In the genomic region with DNA sequence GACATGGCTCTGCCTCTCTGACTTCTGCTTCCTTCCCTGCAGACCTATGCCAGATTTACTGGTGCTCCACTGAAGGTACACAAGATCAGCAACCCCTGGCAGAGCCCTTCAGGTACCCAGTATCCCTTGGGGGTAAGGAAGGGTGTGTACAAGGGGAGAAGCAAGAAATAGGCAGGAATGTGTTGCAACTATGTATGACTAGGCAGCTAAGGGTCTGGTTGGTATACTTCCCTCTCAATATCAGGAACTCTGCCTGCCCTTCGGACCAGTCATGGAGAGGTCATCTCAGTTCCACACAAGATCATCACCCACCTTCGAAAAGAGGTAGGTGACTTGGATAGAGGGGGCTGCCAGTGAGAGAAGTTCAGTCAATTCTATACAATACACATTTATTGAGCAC, we compare ENCODE assay signal across 12 cellular contexts. TPM values are rescaled to one million over a fixed set of nuclear protein-coding genes. Genes with fewer than 3 reads are reported as not detected.
DNase-seq lines count a peak whose midpoint lies in the region; ATAC-seq, FAIRE-seq and TF ChIP-seq lines count a peak whose summit lies in the region.
"Had no signal": no experiment of that assay in that cellular context is flagged by ENCODE, and none has a peak within 500 bp of the region (broad histone marks: within the 10 kb centered on the region; RNA-seq: fewer than 3 reads in every experiment).

No MANE protein-coding gene starts in this region.

- TF ChIP-seq POLR2A in GM12891 (IDR thresholded peaks at IDR 0.05; ENCODE audit: low read depth, low read length): no peak

- no peaks in the 10 kb centered on the region for H3K9me3 Mint-ChIP-seq in CD4-positive, CD25-positive, alpha-beta regulatory T cell
- H3K9me3 Mint-ChIP-seq in activated B cell treated with CpG ODN at 0.5 μM for 24 hours (no peaks in the 10 kb centered on the region), mesothelial cell of epicardium (no peaks in the 10 kb centered on the region)

- H3K9me3 ChIP-seq in CD4-positive, CD25-positive, alpha-beta regulatory T cell (ENCODE audit: control insufficient read depth in 2 of 2, low read length in 2 of 2): no peaks in the 10 kb centered on the region
- H3K9me3 ChIP-seq: heart right ventricle, mucosa of descending colon had no signal

- TF ChIP-seq CTCF in HL-60 (IDR thresholded peaks at IDR 0.05; ENCODE audit: insufficient read depth, low read length): no peak
- TF ChIP-seq CTCF in activated B cell treated with CpG ODN at 0.5 μM for 24 hours (IDR thresholded peaks at IDR 0.05): no peak
- no peak for TF ChIP-seq CTCF in mesothelial cell of epicardium (IDR thresholded peaks at IDR 0.05; ENCODE audit: unreplicated experiment)

- intact Hi-C loops in activated B cell treated with CpG ODN at 0.5 μM for 24 hours (cut with micrococcal nuclease): no loop called here

- no peak overlapping the region for H3K27ac ChIP-seq in CD4-positive, CD25-positive, alpha-beta regulatory T cell (ENCODE audit: insufficient read depth, low read length, poor library complexity, severe bottlenecking)
- peak overlapping the region; percentile 99 for H3K27ac ChIP-seq in HL-60 (replicated peaks)

- H3K4me1 Mint-ChIP-seq in CD4-positive, CD25-positive, alpha-beta regulatory T cell: peaks cover 10 to 34% (median 26%) of the 10 kb centered on the region in 4 donors
- peaks cover 20% of the 10 kb centered on the region for H3K4me1 Mint-ChIP-seq in activated B cell treated with CpG ODN at 0.5 μM for 24 hours
- peaks cover 24% of the 10 kb centered on the region for H3K4me1 Mint-ChIP-seq in mesothelial cell of epicardium

- CTCF ChIA-PET in activated B cell treated with CpG ODN at 0.5 μM for 24 hours (lab: Charles Lee): interaction anchor here (7.6 kb wide), 1 partner anchor 15 kb away, joined by 110 read pairs; no protein-coding TSS in a partner anchor

- POLR2A ChIA-PET in activated B cell treated with CpG ODN at 0.5 μM for 24 hours (lab: Charles Lee): no interaction called here

- FAIRE-seq in GM12891 (lab: Jason Lieb, UNC): no peak

- no peak for DNase-seq in CD4-positive, CD25-positive, alpha-beta regulatory T cell
- DNase-seq in HL-60 (ENCODE audit: low read depth in 1 of 2, low spot score in 1 of 2) (peak; percentile 68 to 73), activated B cell treated with CpG ODN at 0.5 μM for 24 hours (no peak), mesothelial cell of epicardium (ENCODE audit: low spot score in 2 of 2, unreplicated experiment in 2 of 2) (no peak), GM12891 (ENCODE audit: insufficient read length, low spot score) (no peak), DMS79 treated with DMSO at 0.1 percent for 48 hours (lab: John Stamatoyannopoulos, UW) (no peak), NCI-H1694 (lab: John Stamatoyannopoulos, UW) (no peak), DMS53 treated with DMSO at 0.1 percent for 48 hours (lab: John Stamatoyannopoulos, UW; ENCODE audit: unreplicated experiment) (no peak)
- DNase-seq: dermis blood vessel endothelial cell, heart right ventricle, NCI-H2107 had no signal

- H3K27ac Mint-ChIP-seq in CD4-positive, CD25-positive, alpha-beta regulatory T cell: peak overlapping the region in 1 of 3 donors; percentile 37
- H3K27ac Mint-ChIP-seq in activated B cell treated with CpG ODN at 0.5 μM for 24 hours: peak overlapping the region; percentile 18
- H3K27ac Mint-ChIP-seq in mesothelial cell of epicardium: no peak overlapping the region

- H3K4me3 ChIP-seq in CD4-positive, CD25-positive, alpha-beta regulatory T cell (ENCODE audit: low read depth, low read length): no peak overlapping the region
- no peak overlapping the region; the same call in 1 of the 2 replicates for H3K4me3 ChIP-seq in HL-60 (replicated peaks; ENCODE audit: insufficient read depth, low read length)
- H3K4me3 ChIP-seq: mucosa of descending colon had no signal

- no peak for ATAC-seq in CD4-positive, CD25-positive, alpha-beta regulatory T cell (ENCODE audit: low read depth in 2 of 2)
- ATAC-seq in activated B cell treated with CpG ODN at 0.5 μM for 24 hours (ENCODE audit: low read depth): no peak
- ATAC-seq: heart right ventricle, mucosa of descending colon had no signal

- H3K36me3 Mint-ChIP-seq in CD4-positive, CD25-positive, alpha-beta regulatory T cell: peaks cover 5% of the 10 kb centered on the region
- peaks cover 17% of the 10 kb centered on the region for H3K36me3 Mint-ChIP-seq in activated B cell treated with CpG ODN at 0.5 μM for 24 hours (ENCODE audit: low read depth)
- peaks cover 4% of the 10 kb centered on the region for H3K36me3 Mint-ChIP-seq in mesothelial cell of epicardium

- no peaks in the 10 kb centered on the region for H3K27me3 Mint-ChIP-seq in CD4-positive, CD25-positive, alpha-beta regulatory T cell
- H3K27me3 Mint-ChIP-seq in activated B cell treated with CpG ODN at 0.5 μM for 24 hours (no peaks in the 10 kb centered on the region), mesothelial cell of epicardium (ENCODE audit: low read depth) (no peaks in the 10 kb centered on the region)

- H3K4me3 Mint-ChIP-seq in CD4-positive, CD25-positive, alpha-beta regulatory T cell: peak overlapping the region in 3 of 4 donors; percentile 41 to 95 (median 53)
- peak overlapping the region; percentile 44 for H3K4me3 Mint-ChIP-seq in activated B cell treated with CpG ODN at 0.5 μM for 24 hours
- H3K4me3 Mint-ChIP-seq in mesothelial cell of epicardium: peak overlapping the region; percentile 34

- no peaks in the 10 kb centered on the region for H3K27me3 ChIP-seq in CD4-positive, CD25-positive, alpha-beta regulatory T cell (ENCODE audit: control insufficient read depth, insufficient read depth, low read length)
- no peaks in the 10 kb centered on the region for H3K27me3 ChIP-seq in HL-60 (ENCODE audit: insufficient read depth, poor library complexity, severe bottlenecking)
- H3K27me3 ChIP-seq: heart right ventricle had no signal

- peaks cover 4% of the 10 kb centered on the region for H3K36me3 ChIP-seq in CD4-positive, CD25-positive, alpha-beta regulatory T cell (ENCODE audit: control insufficient read depth, insufficient read depth, low read length)

- H3K4me1 ChIP-seq in CD4-positive, CD25-positive, alpha-beta regulatory T cell (ENCODE audit: control insufficient read depth, insufficient read depth, low read length, poor library complexity, severe bottlenecking): peaks cover 27% of the 10 kb centered on the region

TF ChIP-seq in GM12891, 5 proteins besides CTCF, POLR2A, EP300 and RAD21:
- no peak for TF ChIP-seq PAX5 (IDR thresholded peaks at IDR 0.05; ENCODE audit: insufficient read depth, low read length, severe bottlenecking)
- TF ChIP-seq SPI1 (IDR thresholded peaks at IDR 0.05; ENCODE audit: low read depth, low read length): no peak
- no peak for TF ChIP-seq POLR2AphosphoS5 (IDR thresholded peaks at IDR 0.05; ENCODE audit: low read depth, low read length)
- TF ChIP-seq POU2F2 (IDR thresholded peaks at IDR 0.05; ENCODE audit: low read depth, low read length): no peak
- TF ChIP-seq TAF1 (IDR thresholded peaks at IDR 0.05; ENCODE audit: low read depth, low read length): no peak

RNA-seq across cellular contexts. Expression of a gene that starts 1.8 kb away (rescaled TPM):
- 18.4 TPM for total RNA-seq in CD4-positive, CD25-positive, alpha-beta regulatory T cell
- polyA plus RNA-seq in CD4-positive, CD25-positive, alpha-beta regulatory T cell: 10 to 100 TPM; 44.3 to 52.2 (median 49.0) TPM
- 36.7 and 38.2 TPM in 2 replicates for total RNA-seq in activated B cell treated with CpG ODN at 0.5 μM for 24 hours
- 33.9 to 35.7 TPM (median 33.9 TPM) in 3 replicates for total RNA-seq in mesothelial cell of epicardium
- 43.0 TPM for polyA plus RNA-seq in GM12891 (2012; ENCODE audit: low read depth, missing spikeins)

RNA-seq across cellular contexts. Expression of a gene that starts 2.6 kb away (rescaled TPM):
- total RNA-seq in CD4-positive, CD25-positive, alpha-beta regulatory T cell: 18.4 TPM
- polyA plus RNA-seq in CD4-positive, CD25-positive, alpha-beta regulatory T cell: 1 to 10 TPM; 2.7 to 4.1 (median 3.7) TPM
- total RNA-seq in activated B cell treated with CpG ODN at 0.5 μM for 24 hours: 9.7 and 15.3 TPM in 2 replicates
- total RNA-seq in mesothelial cell of epicardium: 53.1 to 57.9 TPM (median 54.0 TPM) in 3 replicates
- 2.8 TPM for polyA plus RNA-seq in GM12891 (2012; ENCODE audit: low read depth, missing spikeins)

RNA-seq across cellular contexts. Expression of a gene that starts 36.7 kb away (rescaled TPM):
- total RNA-seq in CD4-positive, CD25-positive, alpha-beta regulatory T cell: 6.1 TPM
- 1 to 10 TPM in 2 of 4 donors, under 1 TPM in 2; 0.44 to 1.6 (median 0.78) TPM for polyA plus RNA-seq in CD4-positive, CD25-positive, alpha-beta regulatory T cell
- 1.2 and 1.9 TPM in 2 replicates for total RNA-seq in activated B cell treated with CpG ODN at 0.5 μM for 24 hours
- total RNA-seq in mesothelial cell of epicardium: 5.7 to 6.6 TPM (median 6.3 TPM) in 3 replicates
- 0.50 TPM for polyA plus RNA-seq in GM12891 (2012; ENCODE audit: low read depth, missing spikeins)

RNA-seq across cellular contexts. Expression of a gene that starts 37.2 kb away (rescaled TPM):
- total RNA-seq in CD4-positive, CD25-positive, alpha-beta regulatory T cell: 122 TPM
- 100 to 1,000 TPM; 468 to 537 (median 507) TPM for polyA plus RNA-seq in CD4-positive, CD25-positive, alpha-beta regulatory T cell
- 128 and 132 TPM in 2 replicates for total RNA-seq in activated B cell treated with CpG ODN at 0.5 μM for 24 hours
- total RNA-seq in mesothelial cell of epicardium: 120 to 143 TPM (median 123 TPM) in 3 replicates
- polyA plus RNA-seq in GM12891 (2012; ENCODE audit: low read depth, missing spikeins): 104 TPM

RNA-seq across cellular contexts. Expression of a gene that starts 45.0 kb away (rescaled TPM):
- total RNA-seq in CD4-positive, CD25-positive, alpha-beta regulatory T cell: 7.8 TPM
- under 1 TPM; 0.57 to 0.97 (median 0.72) TPM for polyA plus RNA-seq in CD4-positive, CD25-positive, alpha-beta regulatory T cell
- total RNA-seq in activated B cell treated with CpG ODN at 0.5 μM for 24 hours: 13.7 and 14.8 TPM in 2 replicates
- 51.9 to 56.1 TPM (median 56.0 TPM) in 3 replicates for total RNA-seq in mesothelial cell of epicardium
- 14.4 TPM for polyA plus RNA-seq in GM12891 (2012; ENCODE audit: low read depth, missing spikeins)

Comparison
In these comparisons a context has a peak if more than half of its experiments do, and no peak if none do; other contexts are left out.
1. DNase-seq: peak in HL-60 (2 of 2); none in CD4-positive, CD25-positive, alpha-beta regulatory T cell (0 of 3), activated B cell treated with CpG ODN at 0.5 μM for 24 hours (single experiment), mesothelial cell of epicardium (0 of 2), GM12891 (single experiment), DMS79 treated with DMSO at 0.1 percent for 48 hours (single experiment), NCI-H1694 (single experiment) and DMS53 treated with DMSO at 0.1 percent for 48 hours (single experiment).
2. Peak in every context shown above with its lines, with median percentiles within 50 percentile points of each other: H3K4me3 Mint-ChIP-seq.